In genomic region chr16:74661064-74661463, GRCh38 we compare ENCODE assay signal across 1 cellular context.
TF ChIP-seq lines count a peak whose summit lies in the region.

No MANE protein-coding gene starts in this region.

TF ChIP-seq in GM12891, 5 proteins besides CTCF, POLR2A, EP300 and RAD21:
- TF ChIP-seq POU2F2 (IDR thresholded peaks at IDR 0.05; ENCODE audit: low read depth, low read length), result no peak
- no peak for TF ChIP-seq PAX5 (IDR thresholded peaks at IDR 0.05; ENCODE audit: insufficient read depth, low read length, severe bottlenecking)
- no peak for TF ChIP-seq SPI1 (IDR thresholded peaks at IDR 0.05; ENCODE audit: low read depth, low read length)
- TF ChIP-seq TAF1 (IDR thresholded peaks at IDR 0.05; ENCODE audit: low read depth, low read length), result no peak
- no peak for TF ChIP-seq POLR2AphosphoS5 (IDR thresholded peaks at IDR 0.05; ENCODE audit: low read depth, low read length)
